Comparison of ENCODE assay signal across 22 cellular contexts in the genomic region with DNA sequence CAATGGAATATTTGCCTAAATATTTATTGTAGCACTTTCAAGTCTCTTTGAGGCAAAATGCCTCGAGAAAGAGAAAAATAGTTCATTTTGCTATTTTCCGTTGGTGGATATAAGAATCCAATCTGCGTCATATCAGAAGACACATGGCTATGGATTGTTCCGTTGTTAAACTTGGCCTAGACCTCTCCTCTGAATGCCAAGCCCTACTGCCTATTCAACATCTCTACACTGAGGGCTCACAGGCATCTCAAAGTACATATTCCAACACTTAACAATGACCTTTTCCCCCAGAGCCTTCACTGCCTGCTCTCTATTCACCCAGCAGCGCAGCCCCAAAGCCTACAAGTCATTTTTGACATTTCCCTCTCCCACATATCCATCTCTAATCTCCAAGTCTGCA.
"Had no signal": no experiment of that assay in that cellular context is flagged by ENCODE, and none has a peak within 500 bp of the region (broad histone marks: within the 10 kb centered on the region; RNA-seq: fewer than 3 reads in every experiment).

No MANE protein-coding gene starts in this region.

- H3K9me3 ChIP-seq: adrenal gland, pancreas, psoas muscle, thoracic aorta, uterus had no signal

- ATAC-seq: esophagus mucosa; foreskin keratinocyte; naive thymus-derived CD4-positive, alpha-beta T cell; pancreas; psoas muscle had no signal

- H3K4me1 ChIP-seq: adrenal gland, foreskin keratinocyte, pancreas, psoas muscle had no signal

- H3K27ac ChIP-seq: foreskin keratinocyte, pancreas, psoas muscle, thoracic aorta had no signal

- DNase-seq: activated CD4-positive, alpha-beta memory T cell treated with anti-CD3 and anti-CD28 coated beads for 36 hours; activated CD4-positive, alpha-beta T cell treated with anti-CD3 and anti-CD28 coated beads, Interleukin-2, amount 10 ng/mL, durations not matched to agents 24 days and 14 days; activated CD4-positive, CD25-positive, alpha-beta regulatory T cell treated with anti-CD3 and anti-CD28 coated beads, Interleukin-2, amount 50 U/mL, for 72 hours; activated CD8-positive, alpha-beta memory T cell treated with anti-CD3 and anti-CD28 coated beads, Interleukin-2, amount 50 U/mL, for 4 hours; activated effector memory CD4-positive, alpha-beta T cell treated with anti-CD3 and anti-CD28 coated beads, Interleukin-2, amount 50 U/mL, for 16 hours; activated naive CD4-positive, alpha-beta T cell treated with anti-CD3 and anti-CD28 coated beads for 36 hours; activated naive CD8-positive, alpha-beta T cell treated with anti-CD3 and anti-CD28 coated beads for 36 hours; activated T-cell treated with anti-CD3 and anti-CD28 coated beads, Interleukin-2, amount 50 U/mL, for 1 hour; adrenal gland; central memory CD4-positive, alpha-beta T cell; endodermal cell; foreskin keratinocyte; islet precursor cell; mammary epithelial cell; naive thymus-derived CD4-positive, alpha-beta T cell; pancreas; psoas muscle; SW 1271; T1000; uterus had no signal

- H3K36me3 ChIP-seq: adrenal gland, pancreas, thoracic aorta, uterus had no signal

- H3K4me3 ChIP-seq: adrenal gland, pancreas, psoas muscle, thoracic aorta, uterus had no signal

- H3K27me3 ChIP-seq: adrenal gland, foreskin keratinocyte, pancreas, uterus had no signal
